8 cellular contexts compared by ENCODE assay signal in genomic region chr2:130372833-130373807, GRCh38. TPM values are rescaled to one million over a fixed set of nuclear protein-coding genes. Genes with fewer than 3 reads are reported as not detected.
DNase-seq lines count a peak whose midpoint lies in the region; ATAC-seq, FAIRE-seq and TF ChIP-seq lines count a peak whose summit lies in the region.

No MANE protein-coding gene starts in this region.

- TF ChIP-seq CTCF in GM12875 (IDR thresholded peaks at IDR 0.05; ENCODE audit: borderline replicate concordance, insufficient read depth, low read depth, low read length) = no peak
- no peak for TF ChIP-seq CTCF in GM10266 (IDR thresholded peaks at IDR 0.05; ENCODE audit: control insufficient read depth, insufficient read depth, low read depth, missing control alignments)
- no peak for TF ChIP-seq CTCF in D721Med (IDR thresholded peaks at IDR 0.05; ENCODE audit: insufficient read depth, missing control alignments)

- H3K4me3 Mint-ChIP-seq in naive B cell = peak overlapping the region; percentile 82 to 96 (median 90)

- H3K27me3 Mint-ChIP-seq in naive B cell = no peaks in the 10 kb centered on the region

- no peaks in the 10 kb centered on the region for H3K9me3 Mint-ChIP-seq in naive B cell

- FAIRE-seq in D721Med (lab: Jason Lieb, UNC) = no peak

- peak overlapping the region; percentile 93 for H3K4me3 ChIP-seq in GM12875 (ENCODE audit: low read depth, low read length)

- H3K36me3 Mint-ChIP-seq in naive B cell = peaks cover 12 to 18% of the 10 kb centered on the region in 2 donors

- peaks cover 76 to 79% (median 78%) of the 10 kb centered on the region in 3 donors for H3K4me1 Mint-ChIP-seq in naive B cell

- H3K27ac ChIP-seq in caudate nucleus (ENCODE audit: low read depth, low read length) = peak overlapping the region; percentile 79

- no peak for DNase-seq in caudate nucleus (lab: John Stamatoyannopoulos, UW)
- no peak for DNase-seq in naive B cell
- DNase-seq in NCI-H345 (lab: John Stamatoyannopoulos, UW) = no peak
- DNase-seq in activated effector memory CD4-positive, alpha-beta T cell treated with Interleukin-2 at 50 U/mL for 16 hours = no peak
- DNase-seq in GM10266 (ENCODE audit: extremely low spot score) = no peak
- no peak for DNase-seq in D721Med (ENCODE audit: insufficient read length, low spot score)

- peak overlapping the region; percentile 67 to 94 (median 84) for H3K27ac Mint-ChIP-seq in naive B cell

- peak; percentile 2 for ATAC-seq in HG03432 (IDR thresholded peaks at IDR 0.05; ENCODE audit: unreplicated experiment)
- ATAC-seq in naive B cell (ENCODE audit: low read depth in 2 of 2) = no peak

RNA-seq across cellular contexts. Expression of gene PTPN18, which starts 17.3 kb away (rescaled TPM):
- polyA plus RNA-seq in naive B cell (ENCODE audit: low read depth in 6 of 6) = 10 to 100 TPM; 57.8 to 83.3 (median 68.5) TPM

RNA-seq across cellular contexts. Expression of gene IMP4, which starts 30.4 kb away (rescaled TPM):
- polyA plus RNA-seq in naive B cell (ENCODE audit: low read depth in 6 of 6) = 100 to 1,000 TPM in 2 of 6 donors, 10 to 100 TPM in 4; 62.0 to 112 (median 85.3) TPM
